In the genomic region with DNA sequence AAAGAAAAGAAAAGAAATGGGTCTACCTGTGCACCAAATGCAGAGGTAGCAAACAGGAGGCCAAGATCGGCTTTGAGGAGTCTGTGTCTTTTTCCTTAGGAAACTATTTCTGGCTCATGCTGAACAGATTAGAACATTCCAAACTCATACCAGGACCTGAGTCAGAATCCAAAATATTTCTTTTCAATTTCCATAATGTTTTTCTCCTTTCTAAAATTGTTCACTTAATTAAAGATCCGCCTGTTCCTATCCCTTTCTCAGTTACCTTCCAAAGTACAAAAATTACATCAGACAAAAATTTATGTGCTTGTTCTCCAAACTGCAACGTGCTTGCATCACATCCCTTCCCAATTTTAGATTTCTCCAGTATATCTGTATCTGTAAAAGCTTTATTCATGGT, we compare ENCODE assay signal across 14 cellular contexts.
"Had no signal": no experiment of that assay in that cellular context is flagged by ENCODE, and none has a peak within 500 bp of the region (broad histone marks: within the 10 kb centered on the region; RNA-seq: fewer than 3 reads in every experiment).

No MANE protein-coding gene starts in this region.

- H3K9me3 ChIP-seq: gastrocnemius medialis, heart left ventricle, lower lobe of right lung, prostate gland, vagina had no signal

- H3K4me3 ChIP-seq: gastrocnemius medialis, heart left ventricle, lower lobe of right lung, prostate gland, vagina had no signal

- H3K27ac ChIP-seq: gastrocnemius medialis, lower lobe of right lung, prostate gland, vagina had no signal

- H3K27ac Mint-ChIP-seq: activated naive CD8-positive, alpha-beta T cell treated with anti-CD3 and anti-CD28 coated beads, Interleukin-2, amount 10 ng/mL, durations not matched to agents 7 days and 5 days; immature natural killer cell; stimulated activated naive CD8-positive, alpha-beta T cell treated with anti-CD3 and anti-CD28 coated beads, Interleukin-15, Interleukin-2, amounts not matched to agents 100 ng/mL and 50 ng/mL, for 24 hours had no signal

- H3K36me3 ChIP-seq: gastrocnemius medialis, heart left ventricle, lower lobe of right lung, prostate gland, vagina had no signal

- H3K9me3 Mint-ChIP-seq: activated naive CD8-positive, alpha-beta T cell treated with anti-CD3 and anti-CD28 coated beads, Interleukin-2, amount 10 ng/mL, durations not matched to agents 7 days and 5 days; immature natural killer cell; stimulated activated naive CD8-positive, alpha-beta T cell treated with anti-CD3 and anti-CD28 coated beads, Interleukin-15, Interleukin-2, amounts not matched to agents 100 ng/mL and 50 ng/mL, for 24 hours had no signal

- H3K27me3 ChIP-seq: gastrocnemius medialis, heart left ventricle, vagina had no signal

- H3K4me3 Mint-ChIP-seq: activated naive CD8-positive, alpha-beta T cell treated with anti-CD3 and anti-CD28 coated beads, Interleukin-2, amount 10 ng/mL, durations not matched to agents 7 days and 5 days; immature natural killer cell; stimulated activated naive CD8-positive, alpha-beta T cell treated with anti-CD3 and anti-CD28 coated beads, Interleukin-15, Interleukin-2, amounts not matched to agents 100 ng/mL and 50 ng/mL, for 24 hours had no signal

- H3K4me1 Mint-ChIP-seq: activated naive CD8-positive, alpha-beta T cell treated with anti-CD3 and anti-CD28 coated beads, Interleukin-2, amount 10 ng/mL, durations not matched to agents 7 days and 5 days; immature natural killer cell had no signal

- H3K36me3 Mint-ChIP-seq: activated naive CD8-positive, alpha-beta T cell treated with anti-CD3 and anti-CD28 coated beads, Interleukin-2, amount 10 ng/mL, durations not matched to agents 7 days and 5 days; immature natural killer cell had no signal

- DNase-seq: activated CD4-positive, CD25-positive, alpha-beta regulatory T cell treated with anti-CD3 and anti-CD28 coated beads, Interleukin-2, amount 50 U/mL, for 72 hours; activated naive CD4-positive, alpha-beta T cell; activated naive CD8-positive, alpha-beta T cell treated with anti-CD3 and anti-CD28 coated beads, Interleukin-2, amount 10 ng/mL, durations not matched to agents 7 days and 5 days; effector CD8-positive, alpha-beta T cell; gastrocnemius medialis; immature natural killer cell; lower lobe of right lung; right cardiac atrium; small intestine; stimulated activated CD4-positive, alpha-beta T cell treated with anti-CD3 and anti-CD28 coated beads, Interleukin-4, amount 100 ng/mL, for 4 hours had no signal

- H3K4me1 ChIP-seq: lower lobe of right lung, prostate gland, vagina had no signal
